ENCODE assay signal across 10 cellular contexts in the genomic region with DNA sequence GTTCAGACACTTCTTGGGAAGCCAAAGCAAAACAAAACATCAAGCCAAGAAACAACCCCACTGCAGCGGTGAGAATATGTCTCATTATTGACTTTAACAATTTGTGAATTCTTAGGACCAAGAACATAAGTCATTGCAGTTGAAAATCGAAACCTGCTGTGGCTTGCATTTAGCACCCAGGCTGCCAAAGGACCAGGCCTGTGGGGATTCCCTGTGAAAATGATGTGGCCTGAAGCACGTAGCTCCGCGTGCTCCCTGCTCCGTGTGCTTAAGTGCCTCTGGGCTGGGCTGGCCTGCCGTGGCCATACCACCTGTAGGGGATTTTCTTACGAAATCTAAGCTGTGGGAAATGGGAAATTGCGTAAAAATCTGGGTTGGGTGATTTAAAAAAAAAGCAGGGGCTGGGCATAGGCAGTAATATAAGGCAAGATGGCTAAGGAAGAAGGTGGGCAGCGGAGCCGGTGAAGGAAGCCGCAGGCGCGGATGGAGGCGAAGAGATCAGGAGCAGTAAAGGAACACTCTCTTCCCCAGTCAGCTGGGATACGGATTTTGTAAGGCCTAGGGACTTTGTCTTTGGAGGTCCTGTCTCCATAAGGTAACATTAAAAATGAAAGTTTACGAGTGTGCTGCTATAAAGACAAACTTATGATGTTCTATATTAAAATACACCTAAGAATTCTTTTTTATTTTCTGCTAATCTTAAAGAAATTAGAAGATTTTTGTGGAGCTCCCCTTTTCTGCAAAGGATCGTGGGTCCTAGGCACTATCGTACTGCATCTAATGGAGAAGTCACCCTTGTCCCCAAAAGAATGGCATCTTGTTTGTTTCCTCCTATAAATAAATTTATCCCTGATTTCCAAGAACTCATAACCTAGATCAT.
A peak's percentile ranks its signal among the peaks of the same experiment; 100 is the strongest.
DNase-seq lines count a peak whose midpoint lies in the region; ATAC-seq lines count a peak whose summit lies in the region.
"Had no signal": no experiment of that assay in that cellular context is flagged by ENCODE, and none has a peak within 500 bp of the region (broad histone marks: within the 10 kb centered on the region; RNA-seq: fewer than 3 reads in every experiment).

No MANE protein-coding gene starts in this region.

- no peak overlapping the region for H4K91ac ChIP-seq in mesenchymal stem cell (ENCODE audit: low read length)

- H3K4me3 Mint-ChIP-seq in activated T-cell treated with anti-CD3 and anti-CD28 coated beads, Interleukin-2, amount 50 U/mL, for 24 hours, result no peak overlapping the region

- H3K4me1 ChIP-seq in mesenchymal stem cell (ENCODE audit: control insufficient read depth, insufficient read depth, low read depth, low read length), result peaks cover 6% of the 10 kb centered on the region

- peak; percentile 16 for DNase-seq in mesenchymal stem cell
- no peak for DNase-seq in medulla oblongata (ENCODE audit: extremely low spot score)
- no peak for DNase-seq in activated T-cell treated with anti-CD3 and anti-CD28 coated beads, Interleukin-2, amount 50 U/mL, for 24 hours
- DNase-seq in GDM1 (lab: John Stamatoyannopoulos, UW), result no peak
- no peak for DNase-seq in COLO668 (lab: John Stamatoyannopoulos, UW; ENCODE audit: unreplicated experiment)
- DNase-seq: activated CD8-positive, alpha-beta memory T cell treated with anti-CD3 and anti-CD28 coated beads, Interleukin-2, amount 50 U/mL, for 4 hours had no signal

- H3K9ac ChIP-seq in mesenchymal stem cell (ENCODE audit: low read length), result no peak overlapping the region

- H2BK120ac ChIP-seq in mesenchymal stem cell (ENCODE audit: low read depth, low read length), result no peak overlapping the region

- no peaks in the 10 kb centered on the region for H3K4me1 Mint-ChIP-seq in activated T-cell treated with anti-CD3 and anti-CD28 coated beads, Interleukin-2, amount 50 U/mL, for 24 hours (ENCODE audit: low read depth)

- H2BK12ac ChIP-seq in mesenchymal stem cell (ENCODE audit: low read length in 2 of 2), result no peak overlapping the region

- H4K8ac ChIP-seq in mesenchymal stem cell (ENCODE audit: low read length), result no peak overlapping the region

- no peak overlapping the region for H3K27ac Mint-ChIP-seq in activated T-cell treated with anti-CD3 and anti-CD28 coated beads, Interleukin-2, amount 50 U/mL, for 24 hours
- H3K27ac Mint-ChIP-seq: IgD-negative memory B cell had no signal

- H2BK15ac ChIP-seq in mesenchymal stem cell (ENCODE audit: low read depth, poor library complexity, severe bottlenecking), result no peak overlapping the region

- H2BK5ac ChIP-seq in mesenchymal stem cell (ENCODE audit: low read depth, low read length, poor library complexity, severe bottlenecking), result no peak overlapping the region

- no peak overlapping the region for H3K4me2 ChIP-seq in mesenchymal stem cell (ENCODE audit: low read length, poor library complexity, severe bottlenecking)

- H3K79me1 ChIP-seq in mesenchymal stem cell (replicated peaks; ENCODE audit: low read length, poor library complexity, severe bottlenecking), result no peaks in the 10 kb centered on the region

- no peak overlapping the region for H2AFZ ChIP-seq in mesenchymal stem cell (ENCODE audit: low read depth, low read length)

- H3K36me3 ChIP-seq in mesenchymal stem cell (ENCODE audit: control insufficient read depth in 1 of 2, insufficient read depth in 2 of 2, low read depth in 1 of 2, low read length in 2 of 2), result no peaks in the 10 kb centered on the region

- H3K9me3 ChIP-seq in mesenchymal stem cell (ENCODE audit: control insufficient read depth, low read length), result no peaks in the 10 kb centered on the region

- peak overlapping the region in 1 of 2 experiments; percentile 57 for H3K18ac ChIP-seq in mesenchymal stem cell (ENCODE audit: low read depth in 1 of 2, low read length in 2 of 2)

- H3K27ac ChIP-seq in mesenchymal stem cell (ENCODE audit: low read length, poor library complexity, severe bottlenecking), result no peak overlapping the region

- 90% methylated on average over 17 of the region's 19 CpGs for WGBS in mesenchymal stem cell

- H3K9me3 Mint-ChIP-seq in activated T-cell treated with anti-CD3 and anti-CD28 coated beads, Interleukin-2, amount 50 U/mL, for 24 hours, result no peaks in the 10 kb centered on the region
- H3K9me3 Mint-ChIP-seq: IgD-negative memory B cell had no signal

- peak overlapping the region in 1 of 2 experiments; percentile 30 for H3K4ac ChIP-seq in mesenchymal stem cell (ENCODE audit: low read depth in 1 of 2, low read length in 2 of 2)

- no peaks in the 10 kb centered on the region for H3K27me3 Mint-ChIP-seq in activated T-cell treated with anti-CD3 and anti-CD28 coated beads, Interleukin-2, amount 50 U/mL, for 24 hours

- H3K23ac ChIP-seq in mesenchymal stem cell (ENCODE audit: low read length in 2 of 2), result no peak overlapping the region

- H3K36me3 Mint-ChIP-seq in activated T-cell treated with anti-CD3 and anti-CD28 coated beads, Interleukin-2, amount 50 U/mL, for 24 hours (ENCODE audit: low read depth), result no peaks in the 10 kb centered on the region
- H3K36me3 Mint-ChIP-seq: IgD-negative memory B cell had no signal

- ATAC-seq in GM18907 (IDR thresholded peaks at IDR 0.05; ENCODE audit: unreplicated experiment), result peak; percentile 85
- peak; percentile 78 for ATAC-seq in GM21825 (IDR thresholded peaks at IDR 0.05; ENCODE audit: unreplicated experiment)
- peak; percentile 77 for ATAC-seq in HG03460 (IDR thresholded peaks at IDR 0.05; ENCODE audit: unreplicated experiment)

- H3K27me3 ChIP-seq in mesenchymal stem cell (ENCODE audit: control insufficient read depth in 1 of 2, insufficient read depth in 1 of 2, low read length in 2 of 2), result no peaks in the 10 kb centered on the region

- no peak overlapping the region for H3K4me3 ChIP-seq in mesenchymal stem cell (ENCODE audit: insufficient read depth in 1 of 2, low read depth in 1 of 2, low read length in 2 of 2)

- H3K14ac ChIP-seq in mesenchymal stem cell (ENCODE audit: low read length in 2 of 2), result no peak overlapping the region

- H2AK5ac ChIP-seq in mesenchymal stem cell (ENCODE audit: low read length, severe bottlenecking), result no peak overlapping the region
